In the genomic region with DNA sequence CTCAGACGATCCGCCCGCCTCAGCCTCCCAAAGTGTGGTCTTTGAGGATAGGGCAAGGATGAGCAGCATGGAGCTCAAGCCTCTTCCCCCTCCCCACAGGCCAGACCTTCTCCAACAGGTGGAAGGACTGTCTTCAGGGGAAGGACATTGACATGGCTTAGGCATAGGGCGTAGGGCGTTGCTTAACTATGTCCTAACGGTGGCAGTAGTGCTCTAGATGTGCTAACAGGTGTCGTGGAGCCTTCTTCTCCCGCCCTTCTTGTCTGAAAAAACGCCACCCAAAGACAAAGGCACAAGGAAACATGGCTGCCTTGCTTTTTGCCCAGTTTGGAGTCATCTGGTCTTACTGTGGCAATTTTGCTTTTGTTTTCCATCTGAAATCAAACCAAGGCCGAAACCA, we compare ENCODE assay signal across 9 cellular contexts.
DNase-seq lines count a peak whose midpoint lies in the region; ATAC-seq lines count a peak whose summit lies in the region.
"Had no signal": no experiment of that assay in that cellular context is flagged by ENCODE, and none has a peak within 500 bp of the region (broad histone marks: within the 10 kb centered on the region; RNA-seq: fewer than 3 reads in every experiment).

No MANE protein-coding gene starts in this region.

- no peak overlapping the region for H3K4me3 ChIP-seq in H7 (ENCODE audit: insufficient read depth, low read depth, low read length)

- DNase-seq in EL (peak; percentile 20), T-cell (peak in 15 of 34 experiments; percentile 57 to 86 (median 78)), left colon (peak; percentile 83 to 84), H7 (no peak), NCI-H82 treated with DMSO at 0.1 percent for 48 hours (lab: John Stamatoyannopoulos, UW; ENCODE audit: unreplicated experiment) (no peak), iPS-NIHi11 (ENCODE audit: low spot score) (no peak)
- DNase-seq in activated CD4-positive, alpha-beta T cell treated with anti-CD3 and anti-CD28 coated beads, Interleukin-2, amount 50 U/mL, for 48 hours = no peak

- H3K27me3 ChIP-seq in H7 (ENCODE audit: control insufficient read depth, insufficient read depth, low read length) = no peaks in the 10 kb centered on the region

- intact Hi-C loops in left colon (cut with DNase I, micrococcal nuclease) = no loop called here

- H3K36me3 ChIP-seq in H7 (replicated peaks; ENCODE audit: control insufficient read depth, insufficient read depth, low read length) = peaks cover 41% of the 10 kb centered on the region

- ATAC-seq in GM21786 (IDR thresholded peaks at IDR 0.05; ENCODE audit: unreplicated experiment) = peak; percentile 85
- ATAC-seq in T-cell (replicated peaks in 1 of 4) = peak in 2 of 4 experiments; percentile 79 to 81
- peak; percentile 93 for ATAC-seq in left colon

- H3K4me3 Mint-ChIP-seq in T-cell = peak overlapping the region in 2 of 3 donors; percentile 82 to 89
- H3K4me3 Mint-ChIP-seq: central memory CD8-positive, alpha-beta T cell had no signal

- H3K36me3 Mint-ChIP-seq in T-cell = peaks cover 2% of the 10 kb centered on the region

- no peaks in the 10 kb centered on the region for H3K27me3 Mint-ChIP-seq in T-cell
- H3K27me3 Mint-ChIP-seq: central memory CD8-positive, alpha-beta T cell had no signal

- peaks cover 0 to 30% (median 21%) of the 10 kb centered on the region in 3 donors for H3K4me1 Mint-ChIP-seq in T-cell
- H3K4me1 Mint-ChIP-seq: central memory CD8-positive, alpha-beta T cell had no signal

- H3K9me3 Mint-ChIP-seq in T-cell = no peaks in the 10 kb centered on the region
- H3K9me3 Mint-ChIP-seq: central memory CD8-positive, alpha-beta T cell had no signal

- POLR2A ChIA-PET in T-cell (lab: Charles Lee) = interaction anchor here in 1 of 2 donors (0.7 kb wide), 1 partner anchor 36 kb away, joined by 3 read pairs; no protein-coding TSS in a partner anchor

- peak overlapping the region in 1 of 2 donors; percentile 87 for H3K27ac Mint-ChIP-seq in T-cell

- CTCF ChIA-PET in T-cell (lab: Charles Lee) = interaction anchor here in 1 of 2 donors (0.7 to 1.2 kb wide), 2 partner anchors 49 to 64 kb away, joined by 3 to 4 read pairs; no protein-coding TSS in a partner anchor

Comparison
In these comparisons a context has a peak if more than half of its experiments do, and no peak if none do; other contexts are left out.
1. DNase-seq: peak in EL (single experiment) and left colon (2 of 2); none in H7 (single experiment), NCI-H82 treated with DMSO at 0.1 percent for 48 hours (single experiment), activated CD4-positive, alpha-beta T cell treated with anti-CD3 and anti-CD28 coated beads, Interleukin-2, amount 50 U/mL, for 48 hours (0 of 2) and iPS-NIHi11 (single experiment).